8 cellular contexts compared by ENCODE assay signal in the genomic region with DNA sequence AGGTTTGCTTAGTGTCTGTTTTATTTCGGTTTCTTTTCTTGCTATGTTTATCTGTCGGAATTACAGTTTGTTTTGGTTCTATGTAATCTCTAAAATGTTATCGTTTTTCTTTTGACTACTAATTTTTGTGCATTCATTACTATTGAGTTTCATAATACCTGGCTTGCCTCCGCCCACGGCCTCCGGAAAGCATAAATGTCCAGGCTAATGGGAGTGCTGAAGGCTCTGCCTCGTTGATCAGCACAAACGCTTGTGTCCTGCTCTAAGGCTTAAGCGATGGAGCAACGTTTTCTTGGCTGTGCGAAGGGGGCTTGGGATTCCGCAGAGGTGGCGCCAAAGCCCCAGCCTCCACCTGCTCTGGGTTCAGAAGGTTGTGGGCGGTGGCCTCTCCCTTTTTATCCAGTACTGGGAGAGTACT.
A peak's percentile ranks its signal among the peaks of the same experiment; 100 is the strongest.
DNase-seq lines count a peak whose midpoint lies in the region; ATAC-seq and TF ChIP-seq lines count a peak whose summit lies in the region.

No MANE protein-coding gene starts in this region.

- peaks cover 10 to 21% of the 10 kb centered on the region in 2 donors for H3K4me1 ChIP-seq in mucosa of rectum (ENCODE audit: control insufficient read depth in 2 of 2, insufficient read depth in 2 of 2, low read length in 2 of 2)

- H3K9me3 ChIP-seq in mucosa of rectum (ENCODE audit: control insufficient read depth in 2 of 2, low read length in 2 of 2) = no peaks in the 10 kb centered on the region

- H3K36me3 ChIP-seq in brain microvascular endothelial cell (replicated peaks) (no peaks in the 10 kb centered on the region), mucosa of rectum (ENCODE audit: control insufficient read depth in 2 of 2, insufficient read depth in 2 of 2, low read length in 2 of 2) (no peaks in the 10 kb centered on the region)

- H3K27ac ChIP-seq in brain microvascular endothelial cell = peak overlapping the region; percentile 96
- peak overlapping the region; percentile 66 to 86 for H3K27ac ChIP-seq in mucosa of rectum (ENCODE audit: low read depth in 2 of 2, low read length in 2 of 2)

- peak overlapping the region; percentile 71 to 74 for H3K9ac ChIP-seq in mucosa of rectum (ENCODE audit: low read depth in 1 of 2, low read length in 2 of 2)

- peak overlapping the region; percentile 66 for H3K4me3 ChIP-seq in brain microvascular endothelial cell (ENCODE audit: low read depth, low read length)
- peak overlapping the region; percentile 69 to 91 for H3K4me3 ChIP-seq in mucosa of rectum (ENCODE audit: low read length in 2 of 2)

- peak; percentile 77 for DNase-seq in activated effector memory CD4-positive, alpha-beta T cell treated with anti-CD3 and anti-CD28 coated beads, Interleukin-2, amount 50 U/mL, for 16 hours
- no peak for DNase-seq in activated effector memory CD4-positive, alpha-beta T cell treated with Interleukin-2 at 50 U/mL for 16 hours
- DNase-seq in NCI-H524 (lab: John Stamatoyannopoulos, UW) = peak; percentile 79 to 83
- no peak for DNase-seq in brain microvascular endothelial cell
- DNase-seq in ecto neural progenitor cell (ENCODE audit: low spot score) = no peak
- DNase-seq in retina = no peak

- no peak for TF ChIP-seq CTCF in brain microvascular endothelial cell (IDR thresholded peaks at IDR 0.05; ENCODE audit: low read depth, low read length, missing control alignments)

- H3K27me3 ChIP-seq in brain microvascular endothelial cell (replicated peaks) (no peaks in the 10 kb centered on the region), mucosa of rectum (ENCODE audit: control insufficient read depth in 2 of 2, insufficient read depth in 2 of 2, low read length in 2 of 2) (peaks cover 0 to 2% of the 10 kb centered on the region in 2 donors)

- in situ Hi-C loops in brain microvascular endothelial cell (cut with HindIII; ENCODE audit: low pct_ligation_motif_present, low sequenced_read_pairs) = no loop called here

- ATAC-seq in HG02840 (IDR thresholded peaks at IDR 0.05; ENCODE audit: low FRiP score, unreplicated experiment) = peak; percentile 4

Comparison
In these comparisons a context has a peak if more than half of its experiments do, and no peak if none do; other contexts are left out.
1. DNase-seq: peak in activated effector memory CD4-positive, alpha-beta T cell treated with anti-CD3 and anti-CD28 coated beads, Interleukin-2, amount 50 U/mL, for 16 hours (single experiment) and NCI-H524 (2 of 2); none in activated effector memory CD4-positive, alpha-beta T cell treated with Interleukin-2 at 50 U/mL for 16 hours (single experiment), brain microvascular endothelial cell (single experiment), ecto neural progenitor cell (single experiment) and retina (single experiment).